ENCODE assay signal across 24 cellular contexts in genomic region chr16:17289671-17290070, GRCh38.
"Had no signal": no experiment of that assay in that cellular context is flagged by ENCODE, and none has a peak within 500 bp of the region (broad histone marks: within the 10 kb centered on the region; RNA-seq: fewer than 3 reads in every experiment).

No MANE protein-coding gene starts in this region.

- H3K4me3 Mint-ChIP-seq: activated CD8-positive, alpha-beta memory T cell treated with anti-CD3 and anti-CD28 coated beads, Interleukin-2, amount 10 ng/mL, durations not matched to agents 7 days and 5 days; activated naive CD4-positive, alpha-beta T cell treated with anti-CD3 and anti-CD28 coated beads for 36 hours; activated naive CD8-positive, alpha-beta T cell treated with anti-CD3 and anti-CD28 coated beads for 36 hours; activated T-cell treated with anti-CD3 and anti-CD28 coated beads, Interleukin-2, amount 50 U/mL, for 24 hours; T-helper 17 cell; WTC11 had no signal

- H3K9ac ChIP-seq: KMS-11 had no signal

- H3K36me3 ChIP-seq: adrenal gland, breast epithelium had no signal

- DNase-seq: activated CD4-positive, alpha-beta T cell treated with anti-CD3 and anti-CD28 coated beads, Interleukin-2, amount 50 U/mL, for 1 hour; activated CD4-positive, CD25-positive, alpha-beta regulatory T cell treated with anti-CD3 and anti-CD28 coated beads, Interleukin-2, amount 50 U/mL, for 72 hours; activated CD8-positive, alpha-beta memory T cell treated with anti-CD3 and anti-CD28 coated beads, Interleukin-2, amount 10 ng/mL, durations not matched to agents 7 days and 5 days; activated gamma-delta T cell; activated naive CD4-positive, alpha-beta T cell treated with anti-CD3 and anti-CD28 coated beads for 36 hours; activated naive CD8-positive, alpha-beta T cell treated with anti-CD3 and anti-CD28 coated beads for 36 hours; activated T-cell treated with anti-CD3 and anti-CD28 coated beads, Interleukin-2, amount 50 U/mL, for 24 hours; adrenal gland; anterior cingulate cortex; caudate nucleus; NCI-H1092 treated with DMSO at 0.1 percent for 48 hours; NCI-H1417 treated with DMSO at 0.1 percent for 48 hours; NCI-H1694; NCI-H2029 treated with DMSO at 0.1 percent for 48 hours; NCI-H345; NCI-H510A treated with DMSO at 0.1 percent for 48 hours; PC-9; SIG-M5; T-helper 17 cell; T-helper 9 cell had no signal

- H3K27ac ChIP-seq: adrenal gland, KMS-11, PC-9 had no signal

- H3K27me3 ChIP-seq: adrenal gland, breast epithelium had no signal

- ATAC-seq: activated CD8-positive, alpha-beta memory T cell treated with anti-CD3 and anti-CD28 coated beads, Interleukin-2, amount 10 ng/mL, durations not matched to agents 7 days and 5 days; HepG2; T-helper 17 cell; WTC11 had no signal

- H3K27ac Mint-ChIP-seq: activated CD8-positive, alpha-beta memory T cell treated with anti-CD3 and anti-CD28 coated beads, Interleukin-2, amount 10 ng/mL, durations not matched to agents 7 days and 5 days; activated naive CD4-positive, alpha-beta T cell treated with anti-CD3 and anti-CD28 coated beads for 36 hours; activated naive CD8-positive, alpha-beta T cell treated with anti-CD3 and anti-CD28 coated beads for 36 hours; activated T-cell treated with anti-CD3 and anti-CD28 coated beads, Interleukin-2, amount 50 U/mL, for 24 hours; T-helper 17 cell; WTC11 had no signal

- H2AFZ ChIP-seq: PC-9 had no signal

- H3K36me3 Mint-ChIP-seq: WTC11 had no signal

- H3K9me3 ChIP-seq: adrenal gland, breast epithelium had no signal

- H3K27me3 Mint-ChIP-seq: activated CD8-positive, alpha-beta memory T cell treated with anti-CD3 and anti-CD28 coated beads, Interleukin-2, amount 10 ng/mL, durations not matched to agents 7 days and 5 days; activated naive CD8-positive, alpha-beta T cell treated with anti-CD3 and anti-CD28 coated beads for 36 hours; activated T-cell treated with anti-CD3 and anti-CD28 coated beads, Interleukin-2, amount 50 U/mL, for 24 hours; T-helper 17 cell had no signal

- H3K4me2 ChIP-seq: KMS-11, PC-9 had no signal

- H3K9me3 Mint-ChIP-seq: activated naive CD8-positive, alpha-beta T cell treated with anti-CD3 and anti-CD28 coated beads for 36 hours; WTC11 had no signal

- H3K4me3 ChIP-seq: adrenal gland, breast epithelium, PC-9 had no signal

- H3K4me1 ChIP-seq: adrenal gland, breast epithelium had no signal
